Comparison of ENCODE assay signal across 32 cellular contexts in genomic region chr18:64589000-64589399, GRCh38.
"Had no signal": no experiment of that assay in that cellular context is flagged by ENCODE, and none has a peak within 500 bp of the region (broad histone marks: within the 10 kb centered on the region; RNA-seq: fewer than 3 reads in every experiment).

No MANE protein-coding gene starts in this region.

- H3K9ac ChIP-seq: parathyroid adenoma had no signal

- H3K4me3 Mint-ChIP-seq: naive thymus-derived CD4-positive, alpha-beta T cell; natural killer cell treated with Interleukin-12 subunit alpha and Interleukin-12 subunit beta and Interleukin-15 and Interleukin-18, amount 100 ng/mL, for 72 hours; nephron progenitor cell; neural crest cell; stimulated activated memory B cell treated with anti-CD40 and anti-IgM and Interleukin-4, amounts not matched to agents 10 μg/mL and 1 μg/mL and 100 μg/mL, for 72 hours; stimulated activated naive CD8-positive, alpha-beta T cell treated with anti-CD3 and anti-CD28 coated beads, Interleukin-15, amount 100 ng/mL, for 72 hours; type B pancreatic cell had no signal

- ATAC-seq: naive thymus-derived CD4-positive, alpha-beta T cell; natural killer cell treated with Interleukin-12 subunit alpha and Interleukin-12 subunit beta and Interleukin-15 and Interleukin-18, amount 100 ng/mL, for 72 hours; psoas muscle; right cardiac atrium; sciatic nerve; stimulated activated memory B cell treated with anti-CD40 and anti-IgM and Interleukin-4, amounts not matched to agents 10 μg/mL and 1 μg/mL and 100 μg/mL, for 72 hours; stimulated activated naive CD8-positive, alpha-beta T cell treated with anti-CD3 and anti-CD28 coated beads, Interleukin-15, amount 100 ng/mL, for 72 hours; stimulated activated naive CD8-positive, alpha-beta T cell treated with anti-CD3 and anti-CD28 coated beads, Interleukin-15, Interleukin-2, amounts not matched to agents 100 U/mL and 50 U/mL, for 24 hours; upper lobe of right lung had no signal

- H3K36me3 ChIP-seq: ovary, spleen, suprapubic skin, tibial artery, transverse colon, upper lobe of right lung, uterus had no signal

- H3K4me1 ChIP-seq: parathyroid adenoma, psoas muscle, spleen, suprapubic skin, testis, tibial artery, transverse colon, upper lobe of right lung, uterus had no signal

- H3K27me3 Mint-ChIP-seq: naive thymus-derived CD4-positive, alpha-beta T cell; natural killer cell treated with Interleukin-12 subunit alpha and Interleukin-12 subunit beta and Interleukin-15 and Interleukin-18, amount 100 ng/mL, for 72 hours; progenitor cell of endocrine pancreas; stimulated activated memory B cell treated with anti-CD40 and anti-IgM and Interleukin-4, amounts not matched to agents 10 μg/mL and 1 μg/mL and 100 μg/mL, for 72 hours; stimulated activated naive CD8-positive, alpha-beta T cell treated with anti-CD3 and anti-CD28 coated beads, Interleukin-15, amount 100 ng/mL, for 72 hours; type B pancreatic cell had no signal

- H3K36me3 Mint-ChIP-seq: naive thymus-derived CD4-positive, alpha-beta T cell; natural killer cell treated with Interleukin-12 subunit alpha and Interleukin-12 subunit beta and Interleukin-15 and Interleukin-18, amount 100 ng/mL, for 72 hours; stimulated activated memory B cell treated with anti-CD40 and anti-IgM and Interleukin-4, amounts not matched to agents 10 μg/mL and 1 μg/mL and 100 μg/mL, for 72 hours; type B pancreatic cell had no signal

- DNase-seq: naive thymus-derived CD4-positive, alpha-beta T cell; nephron progenitor cell; occipital lobe; ovary; posterior cingulate gyrus; psoas muscle; right cardiac atrium; spleen; stimulated activated CD4-positive, alpha-beta T cell treated with anti-CD3 and anti-CD28 coated beads, Interleukin-12 subunit alpha, Interleukin-12 subunit beta, amount 100 ng/mL, for 4 hours; stimulated activated CD4-positive, alpha-beta T cell treated with anti-CD3 and anti-CD28 coated beads, Interleukin-1b, Interleukin-23, amount 100 ng/mL, for 48 hours; stimulated activated CD4-positive, alpha-beta T cell treated with anti-CD3 and anti-CD28 coated beads, Interleukin-4, amount 100 ng/mL, for 1 hour; stimulated activated CD4-positive, alpha-beta T cell treated with anti-CD3 and anti-CD28 coated beads, Interleukin-4, amount 100 ng/mL, for 4 hours; stimulated activated CD8-positive, alpha-beta memory T cell treated with anti-CD3 and anti-CD28 coated beads, Interleukin-4, amount 100 ng/mL, for 48 hours; stimulated activated naive CD4-positive, alpha-beta T cell; stimulated activated naive CD8-positive, alpha-beta T cell treated with anti-CD3 and anti-CD28 coated beads, Interleukin-15, amount 100 ng/mL, for 72 hours; stimulated activated naive CD8-positive, alpha-beta T cell treated with anti-CD3 and anti-CD28 coated beads, Interleukin-15, Interleukin-2, amounts not matched to agents 100 U/mL and 50 U/mL, for 24 hours; substantia nigra; testis; tibial artery; transverse colon; upper lobe of right lung; uterus had no signal

- H3K9me3 ChIP-seq: ovary, psoas muscle, spleen, suprapubic skin, testis, tibial artery, transverse colon, upper lobe of right lung, uterus had no signal

- H3K4me2 ChIP-seq: smooth muscle cell had no signal

- H3K4me3 ChIP-seq: ovary, psoas muscle, skin epidermis, smooth muscle cell, spleen, suprapubic skin, testis, tibial artery, transverse colon, upper lobe of right lung, uterus had no signal

- H3K9me3 Mint-ChIP-seq: nephron progenitor cell; neural crest cell; stimulated activated memory B cell treated with anti-CD40 and anti-IgM and Interleukin-4, amounts not matched to agents 10 μg/mL and 1 μg/mL and 100 μg/mL, for 72 hours; type B pancreatic cell had no signal

- H3K27ac Mint-ChIP-seq: naive thymus-derived CD4-positive, alpha-beta T cell; natural killer cell treated with Interleukin-12 subunit alpha and Interleukin-12 subunit beta and Interleukin-15 and Interleukin-18, amount 100 ng/mL, for 72 hours; nephron progenitor cell; progenitor cell of endocrine pancreas; stimulated activated memory B cell treated with anti-CD40 and anti-IgM and Interleukin-4, amounts not matched to agents 10 μg/mL and 1 μg/mL and 100 μg/mL, for 72 hours; stimulated activated naive CD8-positive, alpha-beta T cell treated with anti-CD3 and anti-CD28 coated beads, Interleukin-15, amount 100 ng/mL, for 72 hours; type B pancreatic cell had no signal

- H2AFZ ChIP-seq: parathyroid adenoma had no signal

- H3K27me3 ChIP-seq: ovary, spleen, suprapubic skin, testis, tibial artery, transverse colon, upper lobe of right lung, uterus had no signal

- H3K27ac ChIP-seq: ovary, parathyroid adenoma, psoas muscle, skin epidermis, spleen, suprapubic skin, testis, tibial artery, transverse colon, upper lobe of right lung, uterus had no signal

- H3K4me1 Mint-ChIP-seq: naive thymus-derived CD4-positive, alpha-beta T cell; nephron progenitor cell; neural crest cell; stimulated activated memory B cell treated with anti-CD40 and anti-IgM and Interleukin-4, amounts not matched to agents 10 μg/mL and 1 μg/mL and 100 μg/mL, for 72 hours; stimulated activated naive CD8-positive, alpha-beta T cell treated with anti-CD3 and anti-CD28 coated beads, Interleukin-15, amount 100 ng/mL, for 72 hours had no signal

- H3K79me2 ChIP-seq: parathyroid adenoma had no signal
